ENCODE assay signal across 8 cellular contexts in the genomic region with DNA sequence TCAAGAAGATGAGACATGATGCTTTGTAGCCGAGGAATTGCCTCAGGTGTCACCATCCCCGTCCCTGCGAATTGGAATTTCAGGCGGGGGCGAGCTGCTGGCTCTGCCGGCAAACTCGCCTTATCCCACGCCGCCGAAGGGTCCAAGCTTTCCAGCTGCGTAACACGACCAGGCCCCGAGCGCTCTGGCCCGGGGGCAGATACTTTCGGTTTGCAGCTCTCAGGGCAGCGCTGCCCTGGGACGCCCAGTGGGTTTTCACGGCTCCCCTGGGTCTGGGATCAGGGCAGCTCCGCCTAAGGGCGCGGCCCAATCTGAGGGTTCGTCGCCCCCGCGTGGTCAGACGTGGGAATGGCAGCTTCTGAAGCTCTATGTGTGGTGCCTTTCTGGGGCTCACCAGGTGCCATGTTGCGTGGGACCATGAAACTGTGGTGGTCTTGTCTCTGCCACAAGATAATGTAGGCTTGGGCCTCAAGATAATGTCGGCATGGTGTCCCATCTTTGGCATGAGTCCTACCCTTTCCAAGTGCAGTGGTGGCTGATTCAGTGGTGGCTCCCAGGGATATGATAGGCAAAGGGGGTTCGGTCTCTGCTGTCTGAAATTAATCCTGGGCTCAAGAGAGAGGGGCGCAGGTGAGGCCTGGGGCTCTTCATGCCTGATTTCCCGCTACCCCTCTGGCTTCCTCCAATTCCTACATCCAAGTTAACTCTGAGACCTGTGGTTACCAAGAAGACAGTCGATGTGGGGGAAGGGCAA. TPM values are rescaled to one million over a fixed set of nuclear protein-coding genes. Genes with fewer than 3 reads are reported as not detected.
DNase-seq lines count a peak whose midpoint lies in the region; ATAC-seq, FAIRE-seq and TF ChIP-seq lines count a peak whose summit lies in the region.

No MANE protein-coding gene starts in this region.

- ATAC-seq in GM18502 (IDR thresholded peaks at IDR 0.05; ENCODE audit: poor library complexity, unreplicated experiment) = peak; percentile 87
- ATAC-seq in HG03175 (IDR thresholded peaks at IDR 0.05; ENCODE audit: unreplicated experiment) = peak; percentile 75
- ATAC-seq in HepG2 = peak; percentile 99

- peak in 1 of 2 experiments; percentile 8; a peak in 1 of 4 replicates for TF ChIP-seq EP300 in HepG2 (IDR thresholded peaks at IDR 0.05; ENCODE audit: low read depth in 2 of 2, low read length in 2 of 2)
- no peak; the same call in 1 of the 2 replicates for TF ChIP-seq EP300 in HepG2 (CRISPR knock-in tag; IDR thresholded peaks at IDR 0.05; ENCODE audit: borderline replicate concordance)

- no TSS peak for BruUV-seq in HepG2 (replicated peaks; lab: Mats Ljungman, UMichigan)

- H3K36me3 ChIP-seq in HepG2 (replicated peaks in 1 of 2; ENCODE audit: control insufficient read depth in 1 of 2, insufficient read depth in 2 of 2, low read length in 2 of 2) = peaks cover 0 to 7% of the 10 kb centered on the region in 2 experiments; a peak in 2 of 5 replicates

- in situ Hi-C loops in HepG2 (cut with HindIII; ENCODE audit: extremely low pct_ligation_motif_present, low pct_unique_long_range_greater_than_20kb) = loop anchor here (5.0 kb wide), 2 partner anchors 65 to 115 kb away; no protein-coding TSS in a partner anchor

- H3K9ac ChIP-seq in HepG2 (ENCODE audit: insufficient read depth, low read depth, low read length) = peak overlapping the region; percentile 66

- WGBS in HepG2 (ENCODE audit: low lambda C conversion rate) = 11% methylated on average over 33 of the region's 33 CpGs

- H3K27me3 Mint-ChIP-seq in dendritic cell treated with granulocyte-macrophage colony-stimulating factor and Interleukin-4, amounts not matched to agents 40 ng/mL and 50 ng/mL, for 4 days = peaks cover 5% of the 10 kb centered on the region

- no peaks in the 10 kb centered on the region for H3K9me3 Mint-ChIP-seq in dendritic cell treated with granulocyte-macrophage colony-stimulating factor and Interleukin-4, amounts not matched to agents 40 ng/mL and 50 ng/mL, for 4 days

- H3K4me2 ChIP-seq in HepG2 (ENCODE audit: low read depth, low read length) = peak overlapping the region; percentile 79

- TF ChIP-seq POLR2A in HepG2 (IDR thresholded peaks at IDR 0.05; ENCODE audit: insufficient read depth in 1 of 2, low read depth in 2 of 2, low read length in 2 of 2) = peak in 1 of 2 experiments; percentile 57; a peak in 2 of 4 replicates

- H3K9me3 ChIP-seq in HepG2 (ENCODE audit: low read length) = no peaks in the 10 kb centered on the region

- no peaks in the 10 kb centered on the region for H3K79me2 ChIP-seq in HepG2 (ENCODE audit: insufficient read depth, low read length)

- CTCF ChIA-PET in HepG2 (lab: Yijun Ruan, JAX; ENCODE audit: low intra/inter-chr PET ratio, low total read pairs) = interaction anchor here (0.7 to 4.5 kb wide), 9 partner anchors 9 to 334 kb away, joined by 3 to 96 read pairs (median 11); a partner anchor contains a TSS

- peak; percentile 95 for TF ChIP-seq CTCF in 22Rv1 (IDR thresholded peaks at IDR 0.05)
- peak; percentile 100 for TF ChIP-seq CTCF in HepG2 (CRISPR knock-in tag; IDR thresholded peaks at IDR 0.05)

- POLR2A ChIA-PET in HepG2 (lab: Yijun Ruan, JAX) = interaction anchor here (0.6 to 3.4 kb wide), 17 partner anchors 9 to 393 kb away, joined by 3 to 57 read pairs (median 5); a partner anchor contains a TSS

- H3K4me1 Mint-ChIP-seq in dendritic cell treated with granulocyte-macrophage colony-stimulating factor and Interleukin-4, amounts not matched to agents 40 ng/mL and 50 ng/mL, for 4 days (ENCODE audit: low read depth) = peaks cover 19% of the 10 kb centered on the region

- H3K4me1 ChIP-seq in HepG2 (ENCODE audit: insufficient read depth, low read length) = peaks cover 6% of the 10 kb centered on the region; the same call in 1 of the 2 replicates

- no peak overlapping the region for H3K27ac ChIP-seq in 22Rv1
- no peak overlapping the region for H3K27ac ChIP-seq in HepG2 (ENCODE audit: extremely low read length, insufficient read depth, low read length)

- DNase-seq in NCI-H345 treated with DMSO at 0.1 percent for 48 hours (lab: John Stamatoyannopoulos, UW; ENCODE audit: unreplicated experiment) (peak; percentile 79), HepG2 (ENCODE audit: low spot score) (peak; percentile 85)
- peak; percentile 87 for DNase-seq in activated CD4-positive, alpha-beta T cell treated with anti-CD3 and anti-CD28 coated beads, Interleukin-2, amount 50 U/mL, for 1 hour
- DNase-seq in stimulated activated CD4-positive, alpha-beta T cell treated with anti-CD3 and anti-CD28 coated beads, Interleukin-2, amount 100 ng/mL, for 4 hours (ENCODE audit: low read depth) = peak; percentile 73

- intact Hi-C loops in dendritic cell treated with granulocyte-macrophage colony-stimulating factor and Interleukin-4, amounts not matched to agents 40 ng/mL and 50 ng/mL, for 4 days (cut with micrococcal nuclease) = loop anchor here (1.0 kb wide), 2 partner anchors 63 to 114 kb away; no protein-coding TSS in a partner anchor
- intact Hi-C loops in HepG2 (cut with micrococcal nuclease; ENCODE audit: unreplicated experiment) = loop anchor here (1.0 to 5.0 kb wide), 6 partner anchors 45 to 335 kb away; a partner anchor contains a TSS

- peak overlapping the region; percentile 68 to 82 (median 77) for H3K4me3 ChIP-seq in HepG2 (replicated peaks in 1 of 3; ENCODE audit: insufficient read depth in 1 of 3, low read depth in 2 of 3, low read length in 3 of 3)

- peak; percentile 100 for TF ChIP-seq RAD21 in HepG2 (CRISPR knock-in tag; IDR thresholded peaks at IDR 0.05)

- peak overlapping the region; percentile 10 for H2AFZ ChIP-seq in HepG2 (ENCODE audit: low read length)

- no peaks in the 10 kb centered on the region for H3K36me3 Mint-ChIP-seq in dendritic cell treated with granulocyte-macrophage colony-stimulating factor and Interleukin-4, amounts not matched to agents 40 ng/mL and 50 ng/mL, for 4 days (ENCODE audit: low read depth)

- peak overlapping the region; percentile 85 for H3K27ac Mint-ChIP-seq in dendritic cell treated with granulocyte-macrophage colony-stimulating factor and Interleukin-4, amounts not matched to agents 40 ng/mL and 50 ng/mL, for 4 days

- H3K4me3 Mint-ChIP-seq in dendritic cell treated with granulocyte-macrophage colony-stimulating factor and Interleukin-4, amounts not matched to agents 40 ng/mL and 50 ng/mL, for 4 days = peak overlapping the region; percentile 85

- peak; percentile 78 for FAIRE-seq in HepG2 (lab: Jason Lieb, UNC)

- no peaks in the 10 kb centered on the region for H4K20me1 ChIP-seq in HepG2 (ENCODE audit: insufficient read depth, low read length)

- H3K27me3 ChIP-seq in HepG2 (ENCODE audit: control insufficient read depth in 1 of 2, insufficient read depth in 2 of 2, low read length in 2 of 2) = no peaks in the 10 kb centered on the region

RNA-seq across cellular contexts. Expression of a gene that starts 21.0 kb away (rescaled TPM):
- 26.4 and 65.9 TPM in 2 replicates for total RNA-seq in HepG2 (2016; rRNA removed; fragmentation: Illumina TruSeq; extraction: Trizol)
- total RNA-seq in HepG2 (2016; cell fraction: cytosol; rRNA removed; fragmentation: Illumina TruSeq; extraction: Trizol; ENCODE audit: low read depth) = 16.2 and 16.8 TPM in 2 replicates
- 26.3 and 65.1 TPM in 2 replicates for total RNA-seq in HepG2 (2016; cell fraction: insoluble cytoplasmic fraction; rRNA removed; fragmentation: Illumina TruSeq; extraction: Trizol)
- 26.4 and 29.9 TPM in 2 replicates for total RNA-seq in HepG2 (2016; cell fraction: membrane; rRNA removed; fragmentation: Illumina TruSeq; extraction: Trizol)
- 64.4 and 84.9 TPM in 2 replicates for total RNA-seq in HepG2 (2016; cell fraction: nucleus; rRNA removed; fragmentation: Illumina TruSeq; extraction: Trizol)
- polyA plus RNA-seq in HepG2 (2011; rRNA removed) = 74.1 and 85.7 TPM in 2 replicates
- 37.8 and 44.8 TPM in 2 replicates for polyA plus RNA-seq in HepG2 (2011; cell fraction: cytosol; rRNA removed)
- 94.4 and 98.4 TPM in 2 replicates for polyA plus RNA-seq in HepG2 (2011; cell fraction: nucleus; rRNA removed)
- polyA plus RNA-seq in HepG2 (2012) = 62.3 and 63.6 TPM in 2 replicates
- polyA plus RNA-seq in HepG2 (2016; cell fraction: cytosol; fragmentation: Illumina TruSeq; extraction: Trizol; ENCODE audit: low read depth) = 22.0 and 26.6 TPM in 2 replicates
- 39.8 and 50.9 TPM in 2 replicates for polyA plus RNA-seq in HepG2 (2016; cell fraction: insoluble cytoplasmic fraction; fragmentation: Illumina TruSeq; extraction: Trizol; ENCODE audit: low read depth)
- polyA plus RNA-seq in HepG2 (2016; cell fraction: membrane; fragmentation: Illumina TruSeq; extraction: Trizol; ENCODE audit: low read depth) = 33.2 and 33.6 TPM in 2 replicates
- 167 and 168 TPM in 2 replicates for polyA plus RNA-seq in HepG2 (2016; cell fraction: nucleus; fragmentation: Illumina TruSeq; extraction: Trizol; ENCODE audit: insufficient read depth, low read depth)
- 86.1 and 91.5 TPM in 2 replicates for polyA minus RNA-seq in HepG2 (2011; rRNA and poly(A)+ RNA removed; ENCODE audit: low replicate concordance)
- polyA minus RNA-seq in HepG2 (2011; cell fraction: cytosol; rRNA and poly(A)+ RNA removed) = 35.9 and 37.0 TPM in 2 replicates
- 68.5 and 79.2 TPM in 2 replicates for polyA minus RNA-seq in HepG2 (2011; cell fraction: nucleus; rRNA and poly(A)+ RNA removed)

RNA-seq across cellular contexts. Expression of a gene that starts 28.8 kb away (rescaled TPM):
- total RNA-seq in HepG2 (2016; rRNA removed; fragmentation: Illumina TruSeq; extraction: Trizol) = 16.7 and 19.6 TPM in 2 replicates
- total RNA-seq in HepG2 (2016; cell fraction: cytosol; rRNA removed; fragmentation: Illumina TruSeq; extraction: Trizol; ENCODE audit: low read depth) = 27.1 and 31.8 TPM in 2 replicates
- total RNA-seq in HepG2 (2016; cell fraction: insoluble cytoplasmic fraction; rRNA removed; fragmentation: Illumina TruSeq; extraction: Trizol) = 17.0 and 18.9 TPM in 2 replicates
- 37.0 and 42.3 TPM in 2 replicates for total RNA-seq in HepG2 (2016; cell fraction: membrane; rRNA removed; fragmentation: Illumina TruSeq; extraction: Trizol)
- 9.4 and 9.5 TPM in 2 replicates for total RNA-seq in HepG2 (2016; cell fraction: nucleus; rRNA removed; fragmentation: Illumina TruSeq; extraction: Trizol)
- polyA plus RNA-seq in HepG2 (2011; rRNA removed) = 47.6 and 50.4 TPM in 2 replicates
- 44.5 and 55.5 TPM in 2 replicates for polyA plus RNA-seq in HepG2 (2011; cell fraction: cytosol; rRNA removed)
- 18.6 and 25.0 TPM in 2 replicates for polyA plus RNA-seq in HepG2 (2011; cell fraction: nucleus; rRNA removed)
- 22.6 and 31.0 TPM in 2 replicates for polyA plus RNA-seq in HepG2 (2012)
- 59.2 and 64.6 TPM in 2 replicates for polyA plus RNA-seq in HepG2 (2016; cell fraction: cytosol; fragmentation: Illumina TruSeq; extraction: Trizol; ENCODE audit: low read depth)
- 33.0 and 35.8 TPM in 2 replicates for polyA plus RNA-seq in HepG2 (2016; cell fraction: insoluble cytoplasmic fraction; fragmentation: Illumina TruSeq; extraction: Trizol; ENCODE audit: low read depth)
- polyA plus RNA-seq in HepG2 (2016; cell fraction: membrane; fragmentation: Illumina TruSeq; extraction: Trizol; ENCODE audit: low read depth) = 58.6 and 59.9 TPM in 2 replicates
- polyA plus RNA-seq in HepG2 (2016; cell fraction: nucleus; fragmentation: Illumina TruSeq; extraction: Trizol; ENCODE audit: insufficient read depth, low read depth) = 22.2 and 26.4 TPM in 2 replicates
- polyA minus RNA-seq in HepG2 (2011; rRNA and poly(A)+ RNA removed; ENCODE audit: low replicate concordance) = 9.7 and 31.5 TPM in 2 replicates
- 4.8 and 11.1 TPM in 2 replicates for polyA minus RNA-seq in HepG2 (2011; cell fraction: cytosol; rRNA and poly(A)+ RNA removed)
- polyA minus RNA-seq in HepG2 (2011; cell fraction: nucleus; rRNA and poly(A)+ RNA removed) = 4.0 and 11.1 TPM in 2 replicates

RNA-seq across cellular contexts. Expression of a gene that starts 32.6 kb away (rescaled TPM):
- total RNA-seq in HepG2 (2016; rRNA removed; fragmentation: Illumina TruSeq; extraction: Trizol) = not detected in 2 replicates
- not detected in 2 replicates for total RNA-seq in HepG2 (2016; cell fraction: cytosol; rRNA removed; fragmentation: Illumina TruSeq; extraction: Trizol; ENCODE audit: low read depth)
- total RNA-seq in HepG2 (2016; cell fraction: insoluble cytoplasmic fraction; rRNA removed; fragmentation: Illumina TruSeq; extraction: Trizol) = 0.22 TPM in 1 of 2 replicates, not detected in the other
- total RNA-seq in HepG2 (2016; cell fraction: membrane; rRNA removed; fragmentation: Illumina TruSeq; extraction: Trizol) = not detected in 2 replicates
- total RNA-seq in HepG2 (2016; cell fraction: nucleus; rRNA removed; fragmentation: Illumina TruSeq; extraction: Trizol) = not detected in 2 replicates
- 0.13 and 0.33 TPM in 2 replicates for polyA plus RNA-seq in HepG2 (2011; rRNA removed)
- polyA plus RNA-seq in HepG2 (2011; cell fraction: cytosol; rRNA removed) = 0.22 and 0.66 TPM in 2 replicates
- 0.24 and 0.35 TPM in 2 replicates for polyA plus RNA-seq in HepG2 (2011; cell fraction: nucleus; rRNA removed)
- polyA plus RNA-seq in HepG2 (2012) = 0.60 TPM in 1 of 2 replicates, not detected in the other
- polyA plus RNA-seq in HepG2 (2016; cell fraction: cytosol; fragmentation: Illumina TruSeq; extraction: Trizol; ENCODE audit: low read depth) = not detected in 2 replicates
- not detected in 2 replicates for polyA plus RNA-seq in HepG2 (2016; cell fraction: insoluble cytoplasmic fraction; fragmentation: Illumina TruSeq; extraction: Trizol; ENCODE audit: low read depth)
- polyA plus RNA-seq in HepG2 (2016; cell fraction: membrane; fragmentation: Illumina TruSeq; extraction: Trizol; ENCODE audit: low read depth) = not detected in 2 replicates
- not detected in 2 replicates for polyA plus RNA-seq in HepG2 (2016; cell fraction: nucleus; fragmentation: Illumina TruSeq; extraction: Trizol; ENCODE audit: insufficient read depth, low read depth)
- polyA minus RNA-seq in HepG2 (2011; rRNA and poly(A)+ RNA removed; ENCODE audit: low replicate concordance) = not detected in 2 replicates
- not detected in 2 replicates for polyA minus RNA-seq in HepG2 (2011; cell fraction: cytosol; rRNA and poly(A)+ RNA removed)
- not detected in 2 replicates for polyA minus RNA-seq in HepG2 (2011; cell fraction: nucleus; rRNA and poly(A)+ RNA removed)

RNA-seq across cellular contexts. Expression of a gene that starts 58.8 kb away (rescaled TPM):
- total RNA-seq in HepG2 (2016; rRNA removed; fragmentation: Illumina TruSeq; extraction: Trizol) = not detected in 2 replicates
- total RNA-seq in HepG2 (2016; cell fraction: cytosol; rRNA removed; fragmentation: Illumina TruSeq; extraction: Trizol; ENCODE audit: low read depth) = not detected in 2 replicates
- total RNA-seq in HepG2 (2016; cell fraction: insoluble cytoplasmic fraction; rRNA removed; fragmentation: Illumina TruSeq; extraction: Trizol) = not detected in 2 replicates
- not detected in 2 replicates for total RNA-seq in HepG2 (2016; cell fraction: membrane; rRNA removed; fragmentation: Illumina TruSeq; extraction: Trizol)
- not detected in 2 replicates for total RNA-seq in HepG2 (2016; cell fraction: nucleus; rRNA removed; fragmentation: Illumina TruSeq; extraction: Trizol)
- 0.11 TPM in 1 of 2 replicates, not detected in the other for polyA plus RNA-seq in HepG2 (2011; rRNA removed)
- not detected in 2 replicates for polyA plus RNA-seq in HepG2 (2011; cell fraction: cytosol; rRNA removed)
- not detected in 2 replicates for polyA plus RNA-seq in HepG2 (2011; cell fraction: nucleus; rRNA removed)
- polyA plus RNA-seq in HepG2 (2012) = 0.32 and 0.45 TPM in 2 replicates
- not detected in 2 replicates for polyA plus RNA-seq in HepG2 (2016; cell fraction: cytosol; fragmentation: Illumina TruSeq; extraction: Trizol; ENCODE audit: low read depth)
- not detected in 2 replicates for polyA plus RNA-seq in HepG2 (2016; cell fraction: insoluble cytoplasmic fraction; fragmentation: Illumina TruSeq; extraction: Trizol; ENCODE audit: low read depth)
- not detected in 2 replicates for polyA plus RNA-seq in HepG2 (2016; cell fraction: membrane; fragmentation: Illumina TruSeq; extraction: Trizol; ENCODE audit: low read depth)
- not detected in 2 replicates for polyA plus RNA-seq in HepG2 (2016; cell fraction: nucleus; fragmentation: Illumina TruSeq; extraction: Trizol; ENCODE audit: insufficient read depth, low read depth)
- polyA minus RNA-seq in HepG2 (2011; rRNA and poly(A)+ RNA removed; ENCODE audit: low replicate concordance) = not detected in 2 replicates
- not detected in 2 replicates for polyA minus RNA-seq in HepG2 (2011; cell fraction: cytosol; rRNA and poly(A)+ RNA removed)
- polyA minus RNA-seq in HepG2 (2011; cell fraction: nucleus; rRNA and poly(A)+ RNA removed) = not detected in 2 replicates
